Comparison of ENCODE assay signal across 8 cellular contexts in genomic region chr22:45413368-45414211, GRCh38. TPM values are rescaled to one million over a fixed set of nuclear protein-coding genes. Genes with fewer than 3 reads are reported as not detected.
DNase-seq lines count a peak whose midpoint lies in the region; FAIRE-seq and TF ChIP-seq lines count a peak whose summit lies in the region.

RIBC2 (plus strand) TSS chr22:45413693; CDS start chr22:45413887, 194 bp downstream.
SMC1B (minus strand) TSS chr22:45413599; CDS start chr22:45413567, 32 bp downstream.

- H3K4me1 ChIP-seq in HUES64 (ENCODE audit: insufficient read depth, low read length) (no peaks in the 10 kb centered on the region), osteoblast (ENCODE audit: insufficient read depth, low read length) (peaks cover 5% of the 10 kb centered on the region)

- H3K36me3 ChIP-seq in HUES64 (ENCODE audit: insufficient read depth, low read length) (no peaks in the 10 kb centered on the region), osteoblast (ENCODE audit: insufficient read depth, low read length) (peaks cover 4% of the 10 kb centered on the region)

- H3K9ac ChIP-seq in HUES64 (ENCODE audit: low read depth, low read length), result peak within 1 kb of the TSS; percentile 86

- H3K79me2 ChIP-seq in osteoblast (ENCODE audit: insufficient read depth, low read length), result no peaks in the 10 kb centered on the region

- H2AFZ ChIP-seq in osteoblast (ENCODE audit: low read length), result peak within 1 kb of the TSS; percentile 97

- in situ Hi-C loops in SK-MEL-5 (cut with HindIII; ENCODE audit: low pct_unique_long_range_greater_than_20kb, low sequenced_read_pairs), result no loop called here

- intact Hi-C loops in head of caudate nucleus (cut with DNase I), result no loop called here

- H3K4me2 ChIP-seq in osteoblast (ENCODE audit: insufficient read depth, low read length), result peak within 1 kb of the TSS; percentile 84

- H3K27ac ChIP-seq in HUES64 (ENCODE audit: low read depth, low read length), result no peak within 1 kb of the TSS
- peak within 1 kb of the TSS; percentile 72 for H3K27ac ChIP-seq in osteoblast (ENCODE audit: low read depth, low read length)

- 17% methylated on average over 68 of the region's 68 CpGs for WGBS in HUES64

- peak within 1 kb of the TSS; percentile 62 for H3K4me3 ChIP-seq in HUES64 (ENCODE audit: low read length)
- H3K4me3 ChIP-seq in osteoblast (ENCODE audit: insufficient read depth, low read length), result peak within 1 kb of the TSS; percentile 84

- peaks cover 24% of the 10 kb centered on the region for H3K27me3 ChIP-seq in HUES64 (ENCODE audit: insufficient read depth, low read length)
- H3K27me3 ChIP-seq in osteoblast (ENCODE audit: insufficient read depth, low read length), result no peaks in the 10 kb centered on the region

- TF ChIP-seq CTCF in osteoblast (IDR thresholded peaks at IDR 0.05; ENCODE audit: extremely low read depth, low read depth, low read length), result no peak

- DNase-seq in COLO668 (lab: John Stamatoyannopoulos, UW; ENCODE audit: unreplicated experiment) (peak; percentile 95), SK-MEL-5 (ENCODE audit: low read depth, low spot score) (peak; percentile 87), head of caudate nucleus (peak; percentile 32 to 87 (median 66)), osteoblast (ENCODE audit: insufficient read length, low spot score, missing footprints) (peak; percentile 98), superior temporal gyrus (ENCODE audit: extremely low spot score) (peak; percentile 64), RCC 7860 (ENCODE audit: low spot score) (no peak)
- peak; percentile 82 for DNase-seq in activated naive CD4-positive, alpha-beta T cell treated with anti-CD3 and anti-CD28 coated beads, Interleukin-2, amount 50 U/mL, for 16 hours

- FAIRE-seq in RCC 7860 (lab: Jason Lieb, UNC), result no peak

- H4K20me1 ChIP-seq in osteoblast (ENCODE audit: insufficient read depth, low read length), result no peaks in the 10 kb centered on the region

- H3K9me3 ChIP-seq in HUES64 (ENCODE audit: insufficient read depth, low read depth, low read length) (peaks cover 8% of the 10 kb centered on the region), osteoblast (ENCODE audit: low read depth, low read length) (no peaks in the 10 kb centered on the region)

RNA-seq across cellular contexts. Expression of gene RIBC2, which starts in this region (rescaled TPM):
- polyA plus RNA-seq in HUES64 (2013, experiment 1 of 2), result 1.9 TPM
- 3.0 TPM for polyA plus RNA-seq in HUES64 (2013, experiment 2 of 2)
- 2.0 and 3.9 TPM in 2 replicates for total RNA-seq in SK-MEL-5 (2014; rRNA removed; shearing (Covaris generic))
- polyA plus RNA-seq in SK-MEL-5 (2015; cell fraction: cytosol; rRNA removed), result 3.4 and 4.1 TPM in 2 replicates
- polyA plus RNA-seq in SK-MEL-5 (2015; cell fraction: nucleus; rRNA removed), result 6.0 and 11.3 TPM in 2 replicates
- 0.88 TPM in 1 of 2 replicates, not detected in the other for total RNA-seq in osteoblast

RNA-seq across cellular contexts. Expression of gene SMC1B, which starts in this region (rescaled TPM):
- not detected for polyA plus RNA-seq in HUES64 (2013, experiment 1 of 2)
- not detected for polyA plus RNA-seq in HUES64 (2013, experiment 2 of 2)
- 0.16 and 0.19 TPM in 2 replicates for total RNA-seq in SK-MEL-5 (2014; rRNA removed; shearing (Covaris generic))
- 0.10 and 0.25 TPM in 2 replicates for polyA plus RNA-seq in SK-MEL-5 (2015; cell fraction: cytosol; rRNA removed)
- 0.11 and 0.54 TPM in 2 replicates for polyA plus RNA-seq in SK-MEL-5 (2015; cell fraction: nucleus; rRNA removed)
- not detected in 2 replicates for total RNA-seq in osteoblast

Comparison
In these comparisons a context has a peak if more than half of its experiments do, and no peak if none do; other contexts are left out.
1. Peak in DNase-seq, H3K4me3 ChIP-seq, H3K27ac ChIP-seq and H3K4me2 ChIP-seq in osteoblast; RNA of the genes that start here not detected or under 1 TPM.